In the genomic region with DNA sequence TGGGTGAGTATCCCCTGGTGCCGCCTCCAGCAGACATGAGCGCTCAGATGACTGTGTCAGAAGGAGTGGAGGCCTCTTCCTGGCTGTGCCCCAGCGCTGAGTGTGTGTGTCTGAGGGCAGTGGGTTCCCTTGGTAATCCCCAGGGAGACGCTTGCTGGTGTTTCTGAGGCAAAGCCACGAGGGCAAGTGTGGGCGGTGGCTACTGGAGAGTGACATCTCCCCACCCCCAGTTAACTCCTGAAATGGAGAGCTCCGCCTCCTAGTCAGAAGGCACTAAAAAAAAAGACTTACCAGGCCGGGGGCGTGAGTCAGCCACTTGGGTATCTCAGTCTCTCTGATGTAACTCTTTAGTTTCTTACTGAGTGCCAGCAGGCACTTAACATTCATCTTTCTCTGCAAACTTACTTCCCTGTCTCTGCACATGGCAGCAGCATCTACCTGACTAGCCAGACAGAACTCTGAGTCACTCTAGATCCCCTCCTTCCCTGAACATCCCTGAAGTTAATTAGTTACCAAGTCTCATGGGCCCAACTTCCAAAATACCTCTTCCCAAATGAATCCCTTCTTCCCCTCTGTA, we compare ENCODE assay signal across 8 cellular contexts. TPM values are rescaled to one million over a fixed set of nuclear protein-coding genes. Genes with fewer than 3 reads are reported as not detected.
DNase-seq lines count a peak whose midpoint lies in the region; ATAC-seq, FAIRE-seq and TF ChIP-seq lines count a peak whose summit lies in the region.

No MANE protein-coding gene starts in this region.

- peak; percentile 23 for FAIRE-seq in A549 (lab: Jason Lieb, UNC)

- H3K9me3 ChIP-seq in A549 (no peaks in the 10 kb centered on the region), NT2/D1 (ENCODE audit: insufficient read depth, low read length) (no peaks in the 10 kb centered on the region), osteoblast (ENCODE audit: low read depth, low read length) (no peaks in the 10 kb centered on the region), tibial nerve (no peaks in the 10 kb centered on the region)

- POLR2A ChIA-PET in A549 (lab: Yijun Ruan, JAX) = interaction anchor here (1.2 kb wide), 1 partner anchor 238 kb away, joined by 6 read pairs; the partner anchor contains the start of gene ATP6V1G1

- H3K4me2 ChIP-seq in A549 (peak overlapping the region; percentile 82), osteoblast (ENCODE audit: insufficient read depth, low read length) (peak overlapping the region; percentile 42)

- TF ChIP-seq EP300 in A549 (IDR thresholded peaks at IDR 0.05) = no peak
- peak in 1 of 2 donors; percentile 51 for TF ChIP-seq EP300 in tibial nerve (IDR thresholded peaks at IDR 0.05)

- H3K4me1 ChIP-seq in A549 (peaks cover 26% of the 10 kb centered on the region), NT2/D1 (ENCODE audit: insufficient read depth, insufficient read length) (peaks cover 13% of the 10 kb centered on the region), osteoblast (ENCODE audit: insufficient read depth, low read length) (peaks cover 21% of the 10 kb centered on the region), tibial nerve (peaks cover 0 to 32% (median 8%) of the 10 kb centered on the region in 4 donors)

- DNase-seq in A549 (ENCODE audit: low read depth in 1 of 2, low spot score in 1 of 2) (peak; percentile 82 to 90), NT2/D1 (ENCODE audit: low read depth, low spot score) (peak; percentile 84), activated T-cell treated with anti-CD3 and anti-CD28 coated beads for 24 hours (ENCODE audit: low read depth) (peak; percentile 83), fibroblast of gingiva (ENCODE audit: low read depth) (peak; percentile 97), osteoblast (ENCODE audit: insufficient read length, low spot score, missing footprints) (peak; percentile 98), tibial nerve (ENCODE audit: low spot score in 2 of 2) (peak; percentile 46 to 63)

- peak overlapping the region; percentile 54 for H3K9ac ChIP-seq in NT2/D1 (ENCODE audit: insufficient read length, low read depth)

- H3K36me3 ChIP-seq in NT2/D1 (ENCODE audit: insufficient read depth, insufficient read length, low read length) (peaks cover 72% of the 10 kb centered on the region), osteoblast (ENCODE audit: insufficient read depth, low read length) (peaks cover 51% of the 10 kb centered on the region), tibial nerve (peaks cover 0 to 88% (median 59%) of the 10 kb centered on the region in 3 donors)

- TF ChIP-seq CTCF in A549 (IDR thresholded peaks at IDR 0.05) (no peak), osteoblast (IDR thresholded peaks at IDR 0.05; ENCODE audit: extremely low read depth, low read depth, low read length) (no peak), tibial nerve (IDR thresholded peaks at IDR 0.05) (no peak)

- no peak overlapping the region for H2AFZ ChIP-seq in osteoblast (ENCODE audit: low read length)

- no peak; a peak in 1 of 5 replicates for TF ChIP-seq RAD21 in A549 (conservative IDR thresholded peaks at IDR 0.05 in 1 of 2, IDR thresholded peaks at IDR 0.05 in 1 of 2)

- no peak for TF ChIP-seq POLR2A in A549 (IDR thresholded peaks at IDR 0.05; ENCODE audit: low read length)
- TF ChIP-seq POLR2A in tibial nerve (IDR thresholded peaks at IDR 0.05) = no peak

- CTCF ChIA-PET in A549 (lab: Yijun Ruan, JAX) = interaction anchor here (0.7 to 3.4 kb wide), 3 partner anchors 10 to 263 kb away, joined by 3 to 15 read pairs (median 3); no protein-coding TSS in a partner anchor

- H4K20me1 ChIP-seq in osteoblast (ENCODE audit: insufficient read depth, low read length) = no peaks in the 10 kb centered on the region

- H3K27me3 ChIP-seq in NT2/D1 (ENCODE audit: insufficient read depth, insufficient read length) (no peaks in the 10 kb centered on the region), osteoblast (ENCODE audit: insufficient read depth, low read length) (no peaks in the 10 kb centered on the region), tibial nerve (no peaks in the 10 kb centered on the region)

- ATAC-seq in A549 = peak; percentile 91 to 93
- peak; percentile 87 for ATAC-seq in GM18867 (IDR thresholded peaks at IDR 0.05; ENCODE audit: unreplicated experiment)
- ATAC-seq in HG03039 (IDR thresholded peaks at IDR 0.05; ENCODE audit: unreplicated experiment) = peak; percentile 82

- H3K27ac ChIP-seq in A549 (peak overlapping the region; percentile 85 to 94), osteoblast (ENCODE audit: low read depth, low read length) (peak overlapping the region; percentile 70), tibial nerve (peak overlapping the region; percentile 27 to 72 (median 66))

- H3K4me3 ChIP-seq in A549 = peak overlapping the region; percentile 25; the same call in 2 of the 3 replicates
- no peak overlapping the region for H3K4me3 ChIP-seq in NT2/D1 (ENCODE audit: insufficient read length, low read depth)
- H3K4me3 ChIP-seq in osteoblast (ENCODE audit: insufficient read depth, low read length) = peak overlapping the region; percentile 18
- H3K4me3 ChIP-seq in tibial nerve = no peak overlapping the region

- 2% methylated on average over 7 of the region's 9 CpGs for WGBS in A549 (ENCODE audit: missing lambda C conversion rate)
- WGBS in tibial nerve, 2 donors = 25 to 27% methylated on average over 9 of the region's 9 CpGs

- no peaks in the 10 kb centered on the region for H3K79me2 ChIP-seq in osteoblast (ENCODE audit: insufficient read depth, low read length)

TF ChIP-seq in A549, 52 proteins besides CTCF, POLR2A, EP300 and RAD21 (continues in another document):
- no peak for TF ChIP-seq RARB (CRISPR knock-in tag; IDR thresholded peaks at IDR 0.05)
- TF ChIP-seq, protein P1, sequence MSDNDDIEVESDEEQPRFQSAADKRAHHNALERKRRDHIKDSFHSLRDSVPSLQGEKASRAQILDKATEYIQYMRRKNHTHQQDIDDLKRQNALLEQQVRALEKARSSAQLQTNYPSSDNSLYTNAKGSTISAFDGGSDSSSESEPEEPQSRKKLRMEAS (IDR thresholded peaks at IDR 0.05) = no peak; the same call in 1 of the 2 replicates
- no peak for TF ChIP-seq ZC3H11A (IDR thresholded peaks at IDR 0.05)
- TF ChIP-seq JUNB (IDR thresholded peaks at IDR 0.05) = peak; percentile 64; the same call in 1 of the 2 replicates
- no peak for TF ChIP-seq CHD2 (IDR thresholded peaks at IDR 0.05; ENCODE audit: low read length, partially characterized antibody)
- TF ChIP-seq CEBPB (IDR thresholded peaks at IDR 0.05) = peak in 1 of 2 experiments; percentile 53; a peak in 2 of 4 replicates
- TF ChIP-seq MYC (IDR thresholded peaks at IDR 0.05; ENCODE audit: borderline replicate concordance, low read length) = peak; percentile 45
- TF ChIP-seq CBX8 (IDR thresholded peaks at IDR 0.05) = no peak
- TF ChIP-seq, protein P2, sequence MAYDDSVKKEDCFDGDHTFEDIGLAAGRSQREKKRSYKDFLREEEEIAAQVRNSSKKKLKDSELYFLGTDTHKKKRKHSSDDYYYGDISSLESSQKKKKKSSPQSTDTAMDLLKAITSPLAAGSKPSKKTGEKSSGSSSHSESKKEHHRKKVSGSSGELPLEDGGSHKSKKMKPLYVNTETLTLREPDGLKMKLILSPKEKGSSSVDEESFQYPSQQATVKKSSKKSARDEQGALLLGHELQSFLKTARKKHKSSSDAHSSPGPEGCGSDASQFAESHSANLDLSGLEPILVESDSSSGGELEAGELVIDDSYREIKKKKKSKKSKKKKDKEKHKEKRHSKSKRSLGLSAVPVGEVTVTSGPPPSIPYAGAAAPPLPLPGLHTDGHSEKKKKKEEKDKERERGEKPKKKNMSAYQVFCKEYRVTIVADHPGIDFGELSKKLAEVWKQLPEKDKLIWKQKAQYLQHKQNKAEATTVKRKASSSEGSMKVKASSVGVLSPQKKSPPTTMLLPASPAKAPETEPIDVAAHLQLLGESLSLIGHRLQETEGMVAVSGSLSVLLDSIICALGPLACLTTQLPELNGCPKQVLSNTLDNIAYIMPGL (CRISPR knock-in tag; IDR thresholded peaks at IDR 0.05; ENCODE audit: borderline replicate concordance) = no peak
- TF ChIP-seq ESRRA (IDR thresholded peaks at IDR 0.05; ENCODE audit: borderline replicate concordance, low read length) = no peak
- TF ChIP-seq JUN (IDR thresholded peaks at IDR 0.05) = peak in 1 of 2 experiments; percentile 37; a peak in 3 of 5 replicates
- TF ChIP-seq FOSL2 (IDR thresholded peaks at IDR 0.05) = peak; percentile 39
- peak; percentile 76 for TF ChIP-seq FOSL2 (CRISPR knock-in tag; IDR thresholded peaks at IDR 0.05)
- TF ChIP-seq MAZ (IDR thresholded peaks at IDR 0.05; ENCODE audit: borderline replicate concordance, low read depth, low read length) = no peak
- TF ChIP-seq HES2 (IDR thresholded peaks at IDR 0.05) = no peak

RNA-seq across cellular contexts. Expression of gene ORM2, which starts 19.3 kb away (rescaled TPM):
- polyA plus RNA-seq in A549 (2011; rRNA removed) (0.10 and 0.16 TPM in 2 replicates), A549 (2017; fragmentation: RNase III; extraction: RNeasy Plus Mini Kit Qiagen cat#74134 plus additional on column Dnase treatment) (not detected in 3 replicates)
- not detected in 2 replicates for polyA plus RNA-seq in A549 (2012; cell fraction: cytosol; rRNA removed)
- polyA plus RNA-seq in A549 (2012; cell fraction: nucleus; rRNA removed) = not detected in 2 replicates
- polyA minus RNA-seq in A549 (2011; rRNA and poly(A)+ RNA removed) = not detected in 2 replicates
- total RNA-seq in osteoblast (not detected in 2 replicates), tibial nerve (not detected)

RNA-seq across cellular contexts. Expression of gene ORM1, which starts 26.1 kb away (rescaled TPM):
- polyA plus RNA-seq in A549 (2011; rRNA removed) (0.19 and 0.22 TPM in 2 replicates), A549 (2017; fragmentation: RNase III; extraction: RNeasy Plus Mini Kit Qiagen cat#74134 plus additional on column Dnase treatment) (0.12 TPM in 1 of 3 replicates, not detected in the others)
- polyA plus RNA-seq in A549 (2012; cell fraction: cytosol; rRNA removed) = 0.14 TPM in 1 of 2 replicates, not detected in the other
- polyA plus RNA-seq in A549 (2012; cell fraction: nucleus; rRNA removed) = not detected in 2 replicates
- polyA minus RNA-seq in A549 (2011; rRNA and poly(A)+ RNA removed) = 0.37 TPM in 1 of 2 replicates, not detected in the other
- total RNA-seq in osteoblast (not detected in 2 replicates), tibial nerve (not detected)

RNA-seq across cellular contexts. Expression of gene AKNA, which starts 38.8 kb away (rescaled TPM):
- polyA plus RNA-seq in A549 (2011; rRNA removed) (4.4 and 4.6 TPM in 2 replicates), A549 (2017; fragmentation: RNase III; extraction: RNeasy Plus Mini Kit Qiagen cat#74134 plus additional on column Dnase treatment) (2.7 to 3.2 TPM (median 3.0 TPM) in 3 replicates)
- 2.8 and 7.5 TPM in 2 replicates for polyA plus RNA-seq in A549 (2012; cell fraction: cytosol; rRNA removed)
- 6.7 and 9.3 TPM in 2 replicates for polyA plus RNA-seq in A549 (2012; cell fraction: nucleus; rRNA removed)
- polyA minus RNA-seq in A549 (2011; rRNA and poly(A)+ RNA removed) = 7.3 and 12.1 TPM in 2 replicates
- total RNA-seq in osteoblast (24.8 and 27.9 TPM in 2 replicates), tibial nerve (10 to 100 TPM; 23.6 to 42.2 (median 36.6) TPM)

Comparison
In these comparisons a context has a peak if more than half of its experiments do, and no peak if none do; other contexts are left out.
1. H3K4me3 ChIP-seq: peak in A549 (single experiment) and osteoblast (single experiment); none in NT2/D1 (single experiment) and tibial nerve (0 of 4).
2. Peak in every context shown above with its lines, with median percentiles within 50 percentile points of each other: ATAC-seq, DNase-seq and H3K27ac ChIP-seq.